ENCODE assay signal across 26 cellular contexts in the genomic region with DNA sequence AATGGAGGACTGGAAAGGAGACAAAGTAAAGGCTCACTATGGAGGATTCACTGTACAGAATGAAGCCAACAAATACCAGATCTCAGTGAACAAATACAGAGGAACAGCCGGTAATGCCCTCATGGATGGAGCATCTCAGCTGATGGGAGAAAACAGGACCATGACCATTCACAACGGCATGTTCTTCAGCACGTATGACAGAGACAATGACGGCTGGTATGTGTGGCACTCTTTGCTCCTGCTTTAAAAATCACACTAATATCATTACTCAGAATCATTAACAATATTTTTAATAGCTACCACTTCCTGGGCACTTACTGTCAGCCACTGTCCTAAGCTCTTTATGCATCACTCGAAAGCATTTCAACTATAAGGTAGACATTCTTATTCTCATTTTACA. TPM values are rescaled to one million over a fixed set of nuclear protein-coding genes. Genes with fewer than 3 reads are reported as not detected.
"Had no signal": no experiment of that assay in that cellular context is flagged by ENCODE, and none has a peak within 500 bp of the region (broad histone marks: within the 10 kb centered on the region; RNA-seq: fewer than 3 reads in every experiment).

No MANE protein-coding gene starts in this region.

- H3K4me2 ChIP-seq: KMS-11, PC-9 had no signal

- H3K36me3 ChIP-seq: MG63, Peyer's patch, SJCRH30 had no signal

- H3K4me3 ChIP-seq: MG63, PC-9, Peyer's patch, SJCRH30 had no signal

- H2AFZ ChIP-seq: PC-9 had no signal

- H3K4me1 ChIP-seq: Peyer's patch, SJCRH30 had no signal

- ATAC-seq: Right ventricle myocardium inferior, SK-N-SH treated with all-trans-retinoic acid at 6 μM for 48 hours had no signal

- H3K9me3 ChIP-seq: MG63, Peyer's patch, SJCRH30 had no signal

- H3K27me3 ChIP-seq: MG63, Peyer's patch, SJCRH30 had no signal

- H3K27ac ChIP-seq: KMS-11, PC-9, Peyer's patch, SJCRH30 had no signal

- H3K9ac ChIP-seq: KMS-11 had no signal

- DNase-seq: IMR-90, Kasumi-1, MG63, NCI-H1092, NCI-H1105 treated with DMSO at 0.1 percent for 48 hours, NCI-H1417 treated with DMSO at 0.1 percent for 48 hours, NCI-H146, NCI-H1694 treated with DMSO at 0.1 percent for 48 hours, NCI-H1930, NCI-H2081, NCI-H2107, NCI-H2227 treated with DMSO at 0.1 percent for 48 hours, NCI-H524, NCI-H526 treated with DMSO at 0.1 percent for 48 hours, NCI-H748 treated with DMSO at 0.1 percent for 48 hours, PC-9, Peyer's patch, SHP77 treated with DMSO at 0.1 percent for 48 hours, SJCRH30 had no signal

RNA-seq across cellular contexts. Expression of a gene that starts 6.8 kb away (rescaled TPM):
- total RNA-seq: HT-29, IMR-90, OCI-LY7, PC-9, Peyer's patch, Right ventricle myocardium inferior, RPMI7951, SJCRH30 had no signal
- polyA plus RNA-seq: IMR-90 had no signal

RNA-seq across cellular contexts. Expression of a gene that starts 21.0 kb away (rescaled TPM):
- total RNA-seq: HT-29, IMR-90, NCI-H460, OCI-LY7, PC-9, Peyer's patch, Right ventricle myocardium inferior, RPMI7951, SJCRH30 had no signal
- polyA plus RNA-seq: IMR-90 had no signal

RNA-seq across cellular contexts. Expression of a gene that starts 42.9 kb away (rescaled TPM):
- total RNA-seq: HT-29, IMR-90, OCI-LY7, PC-9, Peyer's patch, Right ventricle myocardium inferior, RPMI7951, SJCRH30 had no signal
- polyA plus RNA-seq: IMR-90 had no signal
